In the genomic region with DNA sequence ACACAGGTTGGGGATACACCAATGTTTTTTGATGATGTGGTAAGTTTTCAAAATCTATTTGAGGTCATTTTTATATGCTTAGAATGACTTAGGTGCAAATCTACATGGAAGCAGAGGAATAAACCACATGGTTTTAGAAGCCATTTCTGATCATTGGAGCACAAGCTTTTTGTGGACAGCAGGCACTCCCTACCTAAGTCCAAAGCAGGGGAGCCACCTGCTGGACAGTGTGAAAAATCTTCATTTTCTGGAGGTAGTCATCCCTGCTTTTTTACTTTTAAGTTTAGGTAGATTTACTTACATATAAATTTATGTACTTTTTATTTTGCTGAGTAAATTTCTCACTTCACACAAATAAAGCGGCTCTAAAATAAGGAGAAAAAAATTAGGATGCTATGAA, we compare ENCODE assay signal across 7 cellular contexts.
DNase-seq lines count a peak whose midpoint lies in the region; ATAC-seq and TF ChIP-seq lines count a peak whose summit lies in the region.

No MANE protein-coding gene starts in this region.

- peak; percentile 26 to 76 for DNase-seq in NCI-H526 (lab: John Stamatoyannopoulos, UW)
- DNase-seq in activated CD8-positive, alpha-beta T cell treated with anti-CD3 and anti-CD28 coated beads for 36 hours, result peak; percentile 42
- DNase-seq in fibroblast of gingiva (ENCODE audit: low read depth), result peak; percentile 65

- intact Hi-C loops in activated CD8-positive, alpha-beta T cell treated with anti-CD3 and anti-CD28 coated beads for 36 hours (cut with micrococcal nuclease), result loop anchor here (1.0 to 5.0 kb wide), 3 partner anchors 170 to 324 kb away; no protein-coding TSS in a partner anchor

- no peaks in the 10 kb centered on the region for H3K27me3 Mint-ChIP-seq in activated CD8-positive, alpha-beta T cell treated with anti-CD3 and anti-CD28 coated beads for 36 hours

- no peak overlapping the region for H3K27ac Mint-ChIP-seq in activated CD8-positive, alpha-beta T cell treated with anti-CD3 and anti-CD28 coated beads for 36 hours

- H3K4me3 Mint-ChIP-seq in activated CD8-positive, alpha-beta T cell treated with anti-CD3 and anti-CD28 coated beads for 36 hours, result no peak overlapping the region

- no peaks in the 10 kb centered on the region for H3K4me1 Mint-ChIP-seq in activated CD8-positive, alpha-beta T cell treated with anti-CD3 and anti-CD28 coated beads for 36 hours (ENCODE audit: low read depth)

- H3K27me3 ChIP-seq in neutrophil, result no peaks in the 10 kb centered on the region

- no peak overlapping the region for H3K27ac ChIP-seq in neutrophil

- no peaks in the 10 kb centered on the region for H3K4me1 ChIP-seq in neutrophil (ENCODE audit: control insufficient read depth in 1 of 2, insufficient read depth in 1 of 2, low read depth in 1 of 2, low read length in 1 of 2)

- POLR2A ChIA-PET in activated CD8-positive, alpha-beta T cell treated with anti-CD3 and anti-CD28 coated beads for 36 hours (lab: Charles Lee), result no interaction called here

- H3K36me3 ChIP-seq in neutrophil, result no peaks in the 10 kb centered on the region

- H3K9me3 ChIP-seq in neutrophil, result no peaks in the 10 kb centered on the region

- CTCF ChIA-PET in activated CD8-positive, alpha-beta T cell treated with anti-CD3 and anti-CD28 coated beads for 36 hours (lab: Charles Lee), result interaction anchor here (0.6 to 5.0 kb wide), 40 partner anchors 9 to 372 kb away, joined by 3 to 27 read pairs (median 4); a partner anchor contains a TSS

- H3K4me3 ChIP-seq in neutrophil (ENCODE audit: low read depth in 1 of 2, low read length in 1 of 2), result no peak overlapping the region

- peak; percentile 61 for TF ChIP-seq CTCF in GM12874 (IDR thresholded peaks at IDR 0.05; ENCODE audit: insufficient read depth, low read depth, low read length)
- peak; percentile 68 for TF ChIP-seq CTCF in activated CD8-positive, alpha-beta T cell treated with anti-CD3 and anti-CD28 coated beads for 36 hours (IDR thresholded peaks at IDR 0.05)
- TF ChIP-seq CTCF in neutrophil (IDR thresholded peaks at IDR 0.05), result peak; percentile 58

- ATAC-seq in HG02870 (IDR thresholded peaks at IDR 0.05; ENCODE audit: unreplicated experiment) (peak; percentile 78), GM21825 (IDR thresholded peaks at IDR 0.05; ENCODE audit: unreplicated experiment) (no peak)
- ATAC-seq in activated CD8-positive, alpha-beta T cell treated with anti-CD3 and anti-CD28 coated beads for 36 hours, result peak; percentile 60

- no peaks in the 10 kb centered on the region for H3K36me3 Mint-ChIP-seq in activated CD8-positive, alpha-beta T cell treated with anti-CD3 and anti-CD28 coated beads for 36 hours (ENCODE audit: low read depth)

- H3K9me3 Mint-ChIP-seq in activated CD8-positive, alpha-beta T cell treated with anti-CD3 and anti-CD28 coated beads for 36 hours, result no peaks in the 10 kb centered on the region
